16 cellular contexts compared by ENCODE assay signal in the genomic region with DNA sequence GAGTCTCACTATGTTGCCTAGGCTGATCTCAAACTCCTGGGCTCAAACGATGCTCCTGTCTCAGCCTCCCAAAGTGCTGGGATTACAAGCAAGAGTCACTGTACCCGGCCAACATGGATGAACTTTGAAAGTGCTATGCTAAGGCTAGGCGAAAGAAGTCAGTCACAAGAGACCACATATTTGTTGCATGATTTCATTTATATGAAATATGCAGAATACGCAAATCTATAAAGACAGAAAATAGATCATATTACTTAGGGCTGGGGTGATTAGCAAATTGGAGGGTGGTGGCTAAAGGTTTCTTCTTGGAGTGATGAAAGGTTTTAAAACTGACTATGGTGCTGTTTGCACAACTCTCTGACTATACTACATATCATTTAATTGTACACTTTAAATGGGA. TPM values are rescaled to one million over a fixed set of nuclear protein-coding genes. Genes with fewer than 3 reads are reported as not detected.
A peak's percentile ranks its signal among the peaks of the same experiment; 100 is the strongest.
DNase-seq lines count a peak whose midpoint lies in the region; ATAC-seq and TF ChIP-seq lines count a peak whose summit lies in the region.
"Had no signal": no experiment of that assay in that cellular context is flagged by ENCODE, and none has a peak within 500 bp of the region (broad histone marks: within the 10 kb centered on the region; RNA-seq: fewer than 3 reads in every experiment).

No MANE protein-coding gene starts in this region.

- H3K36me3 ChIP-seq in RWPE2 (ENCODE audit: low read depth), result peaks cover 14% of the 10 kb centered on the region; the same call in 1 of the 2 replicates
- H3K36me3 ChIP-seq: prostate gland had no signal

- ATAC-seq in RWPE2 (ENCODE audit: low read depth) (no peak), GM21529 (IDR thresholded peaks at IDR 0.05; ENCODE audit: unreplicated experiment) (no peak), HG02870 (IDR thresholded peaks at IDR 0.05; ENCODE audit: unreplicated experiment) (no peak)
- no peak for ATAC-seq in stimulated activated effector memory CD8-positive, alpha-beta T cell treated with anti-CD3 and anti-CD28 coated beads, Interleukin-12 subunit alpha, Interleukin-12 subunit beta, amount 100 ng/mL, for 72 hours
- ATAC-seq: SK-N-SH treated with all-trans-retinoic acid at 6 μM for 48 hours had no signal

- no peak for DNase-seq in activated naive CD8-positive, alpha-beta T cell treated with anti-CD3 and anti-CD28 coated beads for 36 hours
- DNase-seq in RWPE2 (ENCODE audit: low spot score), result no peak
- DNase-seq in fibroblast of peridontal ligament (ENCODE audit: extremely low read depth), result peak; percentile 65
- no peak for DNase-seq in stimulated activated effector memory CD8-positive, alpha-beta T cell treated with anti-CD3 and anti-CD28 coated beads, Interleukin-12 subunit alpha, Interleukin-12 subunit beta, amount 100 ng/mL, for 72 hours (ENCODE audit: low spot score in 2 of 2)
- DNase-seq in SW 1271 (lab: John Stamatoyannopoulos, UW), result no peak
- DNase-seq: activated B cell treated with CpG ODN at 0.5 μM for 24 hours; activated CD8-positive, alpha-beta memory T cell treated with anti-CD3 and anti-CD28 coated beads, Interleukin-2, amount 50 U/mL, for 48 hours; AML-193; DMS79; NCI-H1436; testis had no signal

- peak overlapping the region; percentile 89 for H3K4me3 Mint-ChIP-seq in activated naive CD8-positive, alpha-beta T cell
- H3K4me3 Mint-ChIP-seq in activated naive CD8-positive, alpha-beta T cell treated with anti-CD3 and anti-CD28 coated beads for 36 hours, result no peak overlapping the region
- peak overlapping the region; percentile 79 for H3K4me3 Mint-ChIP-seq in stimulated activated effector memory CD8-positive, alpha-beta T cell treated with anti-CD3 and anti-CD28 coated beads, Interleukin-12 subunit alpha, Interleukin-12 subunit beta, amount 100 ng/mL, for 72 hours

- peak overlapping the region; percentile 37 for H3K27ac ChIP-seq in RWPE2 (ENCODE audit: poor library complexity, severe bottlenecking)
- H3K27ac ChIP-seq: testis had no signal

- no peak overlapping the region for H3K27ac Mint-ChIP-seq in activated naive CD8-positive, alpha-beta T cell
- no peak overlapping the region for H3K27ac Mint-ChIP-seq in activated naive CD8-positive, alpha-beta T cell treated with anti-CD3 and anti-CD28 coated beads for 36 hours
- no peak overlapping the region for H3K27ac Mint-ChIP-seq in stimulated activated effector memory CD8-positive, alpha-beta T cell treated with anti-CD3 and anti-CD28 coated beads, Interleukin-12 subunit alpha, Interleukin-12 subunit beta, amount 100 ng/mL, for 72 hours

- peaks cover 26% of the 10 kb centered on the region for H3K4me1 ChIP-seq in RWPE2 (ENCODE audit: insufficient read depth, poor library complexity, severe bottlenecking)

- H3K9me3 ChIP-seq in RWPE2 (ENCODE audit: severe bottlenecking), result no peaks in the 10 kb centered on the region
- H3K9me3 ChIP-seq: prostate gland, testis had no signal

- H3K4me3 ChIP-seq in RWPE2 (ENCODE audit: severe bottlenecking), result no peak overlapping the region
- H3K4me3 ChIP-seq: prostate gland had no signal

- peaks cover 44% of the 10 kb centered on the region for H3K4me1 Mint-ChIP-seq in activated naive CD8-positive, alpha-beta T cell (ENCODE audit: low read depth)
- H3K4me1 Mint-ChIP-seq in activated naive CD8-positive, alpha-beta T cell treated with anti-CD3 and anti-CD28 coated beads for 36 hours, result peaks cover 33% of the 10 kb centered on the region
- H3K4me1 Mint-ChIP-seq in stimulated activated effector memory CD8-positive, alpha-beta T cell treated with anti-CD3 and anti-CD28 coated beads, Interleukin-12 subunit alpha, Interleukin-12 subunit beta, amount 100 ng/mL, for 72 hours, result peaks cover 40% of the 10 kb centered on the region

- no peaks in the 10 kb centered on the region for H3K27me3 ChIP-seq in RWPE2 (ENCODE audit: insufficient read depth, poor library complexity, severe bottlenecking)
- H3K27me3 ChIP-seq: testis had no signal

- H3K27me3 Mint-ChIP-seq in activated naive CD8-positive, alpha-beta T cell, result no peaks in the 10 kb centered on the region
- H3K27me3 Mint-ChIP-seq in activated naive CD8-positive, alpha-beta T cell treated with anti-CD3 and anti-CD28 coated beads for 36 hours, result no peaks in the 10 kb centered on the region
- H3K27me3 Mint-ChIP-seq: activated B cell treated with CpG ODN at 0.5 μM for 24 hours had no signal

- H3K9me3 Mint-ChIP-seq in activated naive CD8-positive, alpha-beta T cell (ENCODE audit: low read depth), result no peaks in the 10 kb centered on the region
- H3K9me3 Mint-ChIP-seq in activated naive CD8-positive, alpha-beta T cell treated with anti-CD3 and anti-CD28 coated beads for 36 hours, result peaks cover 2% of the 10 kb centered on the region
- no peaks in the 10 kb centered on the region for H3K9me3 Mint-ChIP-seq in stimulated activated effector memory CD8-positive, alpha-beta T cell treated with anti-CD3 and anti-CD28 coated beads, Interleukin-12 subunit alpha, Interleukin-12 subunit beta, amount 100 ng/mL, for 72 hours
- H3K9me3 Mint-ChIP-seq: activated B cell treated with CpG ODN at 0.5 μM for 24 hours had no signal

- H3K36me3 Mint-ChIP-seq in activated naive CD8-positive, alpha-beta T cell, result no peaks in the 10 kb centered on the region
- H3K36me3 Mint-ChIP-seq in activated naive CD8-positive, alpha-beta T cell treated with anti-CD3 and anti-CD28 coated beads for 36 hours, result peaks cover 3% of the 10 kb centered on the region
- H3K36me3 Mint-ChIP-seq in stimulated activated effector memory CD8-positive, alpha-beta T cell treated with anti-CD3 and anti-CD28 coated beads, Interleukin-12 subunit alpha, Interleukin-12 subunit beta, amount 100 ng/mL, for 72 hours, result peaks cover 32% of the 10 kb centered on the region

- TF ChIP-seq CTCF in RWPE2 (IDR thresholded peaks at IDR 0.05; ENCODE audit: poor library complexity, severe bottlenecking), result no peak

RNA-seq across cellular contexts. Expression of a gene that starts 1.3 kb away (rescaled TPM):
- total RNA-seq in activated naive CD8-positive, alpha-beta T cell treated with anti-CD3 and anti-CD28 coated beads for 36 hours, result 10 to 100 TPM; 24.3 to 26.1 TPM

RNA-seq across cellular contexts. Expression of a gene that starts 27.4 kb away (rescaled TPM):
- 10 to 100 TPM; 18.0 to 18.3 TPM for total RNA-seq in activated naive CD8-positive, alpha-beta T cell treated with anti-CD3 and anti-CD28 coated beads for 36 hours

RNA-seq across cellular contexts. Expression of a gene that starts 52.5 kb away (rescaled TPM):
- not detected for total RNA-seq in activated naive CD8-positive, alpha-beta T cell treated with anti-CD3 and anti-CD28 coated beads for 36 hours
- total RNA-seq: activated B cell treated with CpG ODN at 0.5 μM for 24 hours, testis had no signal

RNA-seq across cellular contexts. Expression of a gene that starts 53.6 kb away (rescaled TPM):
- not detected for total RNA-seq in activated naive CD8-positive, alpha-beta T cell treated with anti-CD3 and anti-CD28 coated beads for 36 hours

RNA-seq across cellular contexts. Expression of a gene that starts 58.7 kb away (rescaled TPM):
- 10 to 100 TPM; 29.5 to 31.0 TPM for total RNA-seq in activated naive CD8-positive, alpha-beta T cell treated with anti-CD3 and anti-CD28 coated beads for 36 hours
